In the genomic region with DNA sequence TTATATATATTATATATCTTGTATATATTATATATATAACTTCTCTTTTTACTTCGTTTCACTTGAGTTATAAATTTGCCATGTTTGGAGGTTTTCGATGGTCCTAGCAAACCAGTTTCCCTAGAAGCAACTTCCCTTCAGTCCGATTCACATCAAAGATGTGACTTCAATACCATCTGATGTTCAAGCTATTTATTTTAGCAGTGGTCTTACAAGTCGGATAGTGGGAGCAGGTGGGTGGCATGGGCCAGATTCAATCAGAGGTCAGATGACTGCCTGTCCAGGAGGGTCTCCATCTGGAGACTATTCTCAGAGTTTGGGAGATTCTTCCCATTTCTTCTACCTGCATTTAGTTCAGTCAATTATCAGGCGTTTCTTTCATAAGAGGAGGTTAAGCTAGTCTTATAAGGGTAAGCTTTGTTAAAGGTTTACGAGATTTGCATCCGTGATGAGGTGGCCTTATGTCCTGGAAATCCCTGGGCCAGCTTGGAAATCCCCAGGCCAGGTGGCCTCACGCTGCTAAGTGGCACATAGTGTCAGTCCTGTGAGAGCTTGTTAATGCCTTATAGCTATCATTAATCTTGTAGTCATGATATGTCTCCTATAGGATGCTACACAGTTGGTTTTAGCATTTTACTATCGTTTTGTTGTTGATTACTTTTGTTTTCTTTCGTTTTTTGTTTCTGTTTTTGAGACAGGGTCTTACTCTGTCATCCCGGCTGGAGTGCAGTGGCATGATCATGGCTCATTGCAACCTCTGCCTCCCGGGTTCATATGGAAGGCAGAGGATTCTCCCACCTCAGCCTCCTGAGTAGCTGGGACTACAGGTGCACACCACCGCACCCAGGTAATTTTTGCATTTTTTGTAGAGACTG, we compare ENCODE assay signal across 13 cellular contexts.
DNase-seq lines count a peak whose midpoint lies in the region; ATAC-seq, FAIRE-seq and TF ChIP-seq lines count a peak whose summit lies in the region.
"Had no signal": no experiment of that assay in that cellular context is flagged by ENCODE, and none has a peak within 500 bp of the region (broad histone marks: within the 10 kb centered on the region; RNA-seq: fewer than 3 reads in every experiment).

No MANE protein-coding gene starts in this region.

- TF ChIP-seq EP300 in stomach (IDR thresholded peaks at IDR 0.05) = no peak

- no peak for FAIRE-seq in RCC 7860 (lab: Jason Lieb, UNC)

- H3F3A ChIP-seq in PC-9 (ENCODE audit: insufficient read depth, low read depth) = no peaks in the 10 kb centered on the region

- H3K4me3 ChIP-seq in GM06990 (replicated peaks; ENCODE audit: low read depth, low read length) (peak overlapping the region; percentile 53), PC-9 (no peak overlapping the region), stomach (no peak overlapping the region)

- no peaks in the 10 kb centered on the region for H3K27me3 ChIP-seq in GM06990 (replicated peaks; ENCODE audit: control insufficient read depth, insufficient read depth, low read length)
- no peaks in the 10 kb centered on the region for H3K27me3 ChIP-seq in PC-9 (ENCODE audit: insufficient read depth, low read depth)
- H3K27me3 ChIP-seq in stomach = no peaks in the 10 kb centered on the region

- no peaks in the 10 kb centered on the region for H3K9me3 ChIP-seq in PC-9 (ENCODE audit: insufficient read depth, low read depth)
- H3K9me3 ChIP-seq in stomach = peaks cover 0 to 3% (median 0%) of the 10 kb centered on the region in 4 donors

- DNase-seq in GM06990 (ENCODE audit: extremely low read depth, insufficient read length) = peak; percentile 70
- DNase-seq in RCC 7860 (ENCODE audit: low spot score) = peak; percentile 34
- no peak for DNase-seq in CD1c-positive myeloid dendritic cell (ENCODE audit: extremely low spot score)
- no peak for DNase-seq in PC-9
- no peak for DNase-seq in stomach
- no peak for DNase-seq in HEK293T (ENCODE audit: extremely low spot score)
- DNase-seq: CD4-positive, alpha-beta T cell; effector memory CD4-positive, alpha-beta T cell; NCI-H1930; T-helper 2 cell had no signal

- POLR2A ChIA-PET in PC-9 (lab: Charles Lee; ENCODE audit: unreplicated experiment) (interaction anchor here (0.5 kb wide), 1 partner anchor 12 kb away, joined by 4 read pairs; no protein-coding TSS in a partner anchor), HEK293T (lab: Yijun Ruan, JAX) (no interaction called here)

- no peak overlapping the region for H2AFZ ChIP-seq in PC-9
- H2AFZ ChIP-seq: parathyroid adenoma had no signal

- H3K4me1 ChIP-seq in PC-9 (replicated peaks; ENCODE audit: insufficient read depth) (no peaks in the 10 kb centered on the region), stomach (no peaks in the 10 kb centered on the region)
- H3K4me1 ChIP-seq: parathyroid adenoma had no signal

- no peaks in the 10 kb centered on the region for H4K20me1 ChIP-seq in PC-9 (ENCODE audit: insufficient read depth)

- ATAC-seq in GM19324 (IDR thresholded peaks at IDR 0.05; ENCODE audit: low FRiP score, unreplicated experiment) (peak; percentile 57), HG02885 (IDR thresholded peaks at IDR 0.05; ENCODE audit: poor library complexity, unreplicated experiment) (peak; percentile 89)

- no peaks in the 10 kb centered on the region for H3K9me2 ChIP-seq in PC-9 (ENCODE audit: insufficient read depth)

- intact Hi-C loops in PC-9 (cut with micrococcal nuclease; ENCODE audit: unreplicated experiment) (no loop called here), stomach (cut with DNase I; ENCODE audit: low total_unique reads) (no loop called here)

- no peak overlapping the region for H3K27ac ChIP-seq in PC-9
- H3K27ac ChIP-seq in stomach = no peak overlapping the region
- H3K27ac ChIP-seq: parathyroid adenoma had no signal

- no peak for TF ChIP-seq POLR2A in stomach (IDR thresholded peaks at IDR 0.05)

- WGBS in stomach, 5 donors = 90 to 93% (median 92%) methylated on average over 13 of the region's 13 CpGs

- no peak overlapping the region for H3K4me2 ChIP-seq in PC-9

- H3K79me2 ChIP-seq in PC-9 (ENCODE audit: low read depth) = peaks cover 3% of the 10 kb centered on the region
- H3K79me2 ChIP-seq: parathyroid adenoma had no signal

- TF ChIP-seq CTCF in GM06990 (IDR thresholded peaks at IDR 0.05; ENCODE audit: insufficient read depth, low read length, poor library complexity, severe bottlenecking) (no peak), PC-9 (conservative IDR thresholded peaks at IDR 0.05) (no peak), stomach (IDR thresholded peaks at IDR 0.05) (no peak)

- CTCF ChIA-PET in PC-9 (lab: Charles Lee) (interaction anchor here (0.6 to 1.1 kb wide), 3 partner anchors 9 to 79 kb away, joined by 3 to 5 read pairs (median 4); no protein-coding TSS in a partner anchor), HEK293T (lab: Yijun Ruan, JAX) (interaction anchor here (0.7 kb wide), 1 partner anchor 9 kb away, joined by 7 read pairs; no protein-coding TSS in a partner anchor)

- BruUV-seq in PC-9 (replicated peaks; lab: Mats Ljungman, UMichigan) = no TSS peak

- H3K36me3 ChIP-seq in GM06990 (ENCODE audit: control insufficient read depth, insufficient read depth, low read length) = no peaks in the 10 kb centered on the region
- no peaks in the 10 kb centered on the region for H3K36me3 ChIP-seq in PC-9 (ENCODE audit: low read depth)
- no peaks in the 10 kb centered on the region for H3K36me3 ChIP-seq in stomach

TF ChIP-seq in HEK293T, 16 proteins besides CTCF, POLR2A, EP300 and RAD21:
- TF ChIP-seq PKNOX1 (IDR thresholded peaks at IDR 0.05) (no peak), L3MBTL2 (conservative IDR thresholded peaks at IDR 0.05) (no peak), HDGF (IDR thresholded peaks at IDR 0.05; ENCODE audit: borderline replicate concordance) (no peak), SP1 (IDR thresholded peaks at IDR 0.05) (no peak), FOXK2 (IDR thresholded peaks at IDR 0.05) (no peak)

Comparison
In these comparisons a context has a peak if more than half of its experiments do, and no peak if none do; other contexts are left out.
1. DNase-seq: peak in GM06990 (single experiment) and RCC 7860 (single experiment); none in CD1c-positive myeloid dendritic cell (single experiment), PC-9 (0 of 2), stomach (single experiment) and HEK293T (single experiment).